Comparison of ENCODE assay signal across 12 cellular contexts in the genomic region with DNA sequence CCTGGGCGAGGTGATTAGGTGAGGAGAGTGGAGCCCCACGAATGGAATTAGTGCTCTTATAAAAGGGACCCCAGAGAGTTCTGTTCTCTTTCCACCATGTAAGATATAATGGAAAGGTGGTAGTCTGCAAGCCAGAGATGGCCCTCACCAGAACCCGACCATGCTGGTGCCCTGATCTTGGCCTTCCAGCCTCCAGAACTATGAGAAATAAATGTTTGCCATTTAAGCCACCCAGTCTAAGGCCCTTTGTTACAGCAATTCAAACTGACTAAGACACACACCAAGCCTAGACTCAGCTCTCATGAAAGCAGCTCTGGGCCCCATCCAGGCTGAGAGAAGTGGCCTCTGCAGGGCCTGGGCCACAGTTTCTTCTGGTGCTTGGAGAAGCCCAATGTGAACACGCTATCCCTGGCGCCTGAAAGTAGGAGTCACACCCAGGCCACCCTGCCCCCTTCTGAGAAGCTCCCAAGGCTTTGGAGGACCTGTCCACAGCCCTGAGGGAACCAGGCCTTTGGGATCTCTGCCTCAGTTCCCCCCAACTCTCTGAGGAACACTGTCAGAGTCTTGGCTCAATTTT.
DNase-seq lines count a peak whose midpoint lies in the region; TF ChIP-seq lines count a peak whose summit lies in the region.
"Had no signal": no experiment of that assay in that cellular context is flagged by ENCODE, and none has a peak within 500 bp of the region (broad histone marks: within the 10 kb centered on the region; RNA-seq: fewer than 3 reads in every experiment).

No MANE protein-coding gene starts in this region.

- intact Hi-C loops in tibial artery (cut with DNase I; ENCODE audit: low total_unique reads), result no loop called here

- no peak for TF ChIP-seq CTCF in RWPE1 (conservative IDR thresholded peaks at IDR 0.05; ENCODE audit: low read depth)
- TF ChIP-seq CTCF in neutrophil (IDR thresholded peaks at IDR 0.05), result no peak
- no peak for TF ChIP-seq CTCF in tibial artery (IDR thresholded peaks at IDR 0.05)

- H3K27ac ChIP-seq in RWPE1 (peak overlapping the region; percentile 65), epithelial cell of prostate (peak overlapping the region; percentile 71), neutrophil (peak overlapping the region; percentile 98), tibial artery (peak overlapping the region; percentile 57 to 67)

- POLR2A ChIA-PET in RWPE1 (lab: Yijun Ruan, JAX; ENCODE audit: low non-redundant PET), result no interaction called here

- CTCF ChIA-PET in RWPE1 (lab: Yijun Ruan, JAX), result interaction anchor here (1.4 kb wide), 1 partner anchor 63 kb away, joined by 4 read pairs; a partner anchor contains a TSS

- H3K4me3 ChIP-seq in neutrophil (ENCODE audit: low read depth in 1 of 2, low read length in 1 of 2), result peak overlapping the region; percentile 68 to 89
- H3K4me3 ChIP-seq in tibial artery, result no peak overlapping the region

- H3K9me3 ChIP-seq in neutrophil (no peaks in the 10 kb centered on the region), tibial artery (no peaks in the 10 kb centered on the region)

- H3K4me1 ChIP-seq in neutrophil (ENCODE audit: control insufficient read depth in 1 of 2, insufficient read depth in 1 of 2, low read depth in 1 of 2, low read length in 1 of 2) (peaks cover 100% of the 10 kb centered on the region in 2 experiments), tibial artery (peaks cover 4 to 81% (median 24%) of the 10 kb centered on the region in 4 donors)

- H3K36me3 ChIP-seq in neutrophil, result peaks cover 20% of the 10 kb centered on the region
- H3K36me3 ChIP-seq in tibial artery, result peaks cover 92 to 96% (median 92%) of the 10 kb centered on the region in 3 donors

- DNase-seq in RWPE1 (ENCODE audit: low spot score) (no peak), epithelial cell of prostate (ENCODE audit: low read depth, low spot score) (no peak), tibial artery (no peak), kidney glomerular epithelial cell (lab: John Stamatoyannopoulos, UW) (no peak), CD1c-positive myeloid dendritic cell (ENCODE audit: extremely low spot score) (no peak), NCI-H146 treated with DMSO at 0.1 percent for 48 hours (lab: John Stamatoyannopoulos, UW; ENCODE audit: unreplicated experiment) (no peak), NCI-H1048 (lab: John Stamatoyannopoulos, UW) (no peak)
- DNase-seq: activated naive CD4-positive, alpha-beta T cell; CD4-positive, alpha-beta T cell; NCI-H446 treated with DMSO at 0.1 percent for 48 hours; stimulated activated CD4-positive, alpha-beta T cell treated with anti-CD3 and anti-CD28 coated beads, Interleukin-15, amount 100 ng/mL, for 24 hours had no signal

- no peaks in the 10 kb centered on the region for H3K27me3 ChIP-seq in neutrophil
- H3K27me3 ChIP-seq in tibial artery, result no peaks in the 10 kb centered on the region

Comparison
In these comparisons a context has a peak if more than half of its experiments do, and no peak if none do; other contexts are left out.
1. H3K4me3 ChIP-seq: peak in neutrophil (2 of 2); none in tibial artery (0 of 2).
2. Peak in every context shown above with its lines, with median percentiles within 50 percentile points of each other: H3K27ac ChIP-seq.